ENCODE assay signal across 14 cellular contexts in genomic region chr3:65902304-65902793, GRCh38.
A peak's percentile ranks its signal among the peaks of the same experiment; 100 is the strongest.
DNase-seq lines count a peak whose midpoint lies in the region; ATAC-seq and TF ChIP-seq lines count a peak whose summit lies in the region.
"Had no signal": no experiment of that assay in that cellular context is flagged by ENCODE, and none has a peak within 500 bp of the region (broad histone marks: within the 10 kb centered on the region; RNA-seq: fewer than 3 reads in every experiment).

No MANE protein-coding gene starts in this region.

- H3K4me1 ChIP-seq in thymus (ENCODE audit: control insufficient read depth, insufficient read depth, low read length) = no peaks in the 10 kb centered on the region

- ATAC-seq in left colon (peak; percentile 98), GM19455 (IDR thresholded peaks at IDR 0.05; ENCODE audit: unreplicated experiment) (no peak)
- ATAC-seq: natural killer cell had no signal

- no peaks in the 10 kb centered on the region for H3K36me3 Mint-ChIP-seq in chondrocyte (ENCODE audit: low read depth)
- H3K36me3 Mint-ChIP-seq: activated naive CD8-positive, alpha-beta T cell; natural killer cell had no signal

- H3K9me3 ChIP-seq in thymus (ENCODE audit: control insufficient read depth) = no peaks in the 10 kb centered on the region
- H3K9me3 ChIP-seq: Caco-2 had no signal

- intact Hi-C loops in left colon (cut with DNase I, micrococcal nuclease) = no loop called here

- H3K4me1 Mint-ChIP-seq in chondrocyte (ENCODE audit: low read depth) = peaks cover 34% of the 10 kb centered on the region
- H3K4me1 Mint-ChIP-seq: natural killer cell had no signal

- peak; percentile 19 for DNase-seq in DMS79 treated with DMSO at 0.1 percent for 48 hours (lab: John Stamatoyannopoulos, UW)
- DNase-seq in DMS79 (lab: John Stamatoyannopoulos, UW) = no peak
- DNase-seq in chondrocyte (ENCODE audit: low spot score) = no peak
- DNase-seq in left colon = peak; percentile 63
- no peak for DNase-seq in SHP77 treated with DMSO at 0.1 percent for 48 hours (lab: John Stamatoyannopoulos, UW)
- DNase-seq in NCI-H524 treated with DMSO at 0.1 percent for 48 hours (lab: John Stamatoyannopoulos, UW) = no peak
- DNase-seq: Caco-2, natural killer cell, NCI-H1048, T-helper 1 cell had no signal

- H3K9me3 Mint-ChIP-seq in chondrocyte (ENCODE audit: low read depth) = no peaks in the 10 kb centered on the region

- no peaks in the 10 kb centered on the region for H3K27me3 Mint-ChIP-seq in chondrocyte (ENCODE audit: low read depth)
- H3K27me3 Mint-ChIP-seq: activated naive CD8-positive, alpha-beta T cell had no signal

- no peak overlapping the region for H3K4me3 ChIP-seq in thymus (ENCODE audit: low read length)

- peak overlapping the region; percentile 1 for H3K27ac ChIP-seq in thymus (ENCODE audit: low read depth)
- H3K27ac ChIP-seq: 22Rv1 had no signal

- no peak for TF ChIP-seq CTCF in chondrocyte (IDR thresholded peaks at IDR 0.05)

- H3K27ac Mint-ChIP-seq in chondrocyte (ENCODE audit: unreplicated experiment) = peak overlapping the region; percentile 12
- H3K27ac Mint-ChIP-seq: activated naive CD8-positive, alpha-beta T cell; natural killer cell had no signal

- no peak overlapping the region for H3K4me3 Mint-ChIP-seq in chondrocyte (ENCODE audit: unreplicated experiment)
- H3K4me3 Mint-ChIP-seq: activated naive CD8-positive, alpha-beta T cell; natural killer cell had no signal

- no peaks in the 10 kb centered on the region for H3K36me3 ChIP-seq in thymus (ENCODE audit: control insufficient read depth, insufficient read depth)

- no peaks in the 10 kb centered on the region for H3K27me3 ChIP-seq in thymus (ENCODE audit: control insufficient read depth, insufficient read depth)

- 80% methylated on average over 8 of the region's 8 CpGs for WGBS in thymus

Comparison
In these comparisons a context has a peak if more than half of its experiments do, and no peak if none do; other contexts are left out.
1. DNase-seq: peak in DMS79 treated with DMSO at 0.1 percent for 48 hours (single experiment) and left colon (2 of 2); none in DMS79 (single experiment), chondrocyte (single experiment), SHP77 treated with DMSO at 0.1 percent for 48 hours (single experiment) and NCI-H524 treated with DMSO at 0.1 percent for 48 hours (single experiment).